In genomic region chr11:77374611-77375031, GRCh38 we compare ENCODE assay signal across 18 cellular contexts.
DNase-seq lines count a peak whose midpoint lies in the region; ATAC-seq and TF ChIP-seq lines count a peak whose summit lies in the region.
"Had no signal": no experiment of that assay in that cellular context is flagged by ENCODE, and none has a peak within 500 bp of the region (broad histone marks: within the 10 kb centered on the region; RNA-seq: fewer than 3 reads in every experiment).

No MANE protein-coding gene starts in this region.

- H3K79me2 ChIP-seq in smooth muscle cell (ENCODE audit: low read depth), result no peaks in the 10 kb centered on the region

- peak overlapping the region; percentile 82 for H3K27ac Mint-ChIP-seq in HFFc6
- no peak overlapping the region for H3K27ac Mint-ChIP-seq in glutamatergic neuron (ENCODE audit: unreplicated experiment)
- H3K27ac Mint-ChIP-seq: stimulated activated naive B cell treated with anti-CD40 and anti-IgM and Interleukin-4, amounts not matched to agents 10 μg/mL and 1 μg/mL and 100 μg/mL, for 72 hours had no signal

- H4K20me1 ChIP-seq in smooth muscle cell (ENCODE audit: low read depth), result no peaks in the 10 kb centered on the region

- DNase-seq in HFFc6, result peak; percentile 17
- peak in 1 of 2 donors; percentile 77 for DNase-seq in foreskin keratinocyte
- no peak for DNase-seq in smooth muscle cell (lab: John Stamatoyannopoulos, UW; ENCODE audit: unreplicated experiment)
- no peak for DNase-seq in glutamatergic neuron
- DNase-seq: activated CD4-positive, alpha-beta T cell treated with anti-CD3 and anti-CD28 coated beads for 4 hours; AML-193; MM.1S; NCI-H146; NK-92 treated with Interleukin-12 subunit alpha and Interleukin-12 subunit beta, amount 100 ng/mL, for 24 hours; nucleus accumbens; stimulated activated naive B cell treated with anti-CD40 and anti-IgM and Interleukin-4, amounts not matched to agents 10 μg/mL and 1 μg/mL and 100 μg/mL, for 72 hours; thyroid gland had no signal

- H3K27ac ChIP-seq in foreskin keratinocyte (peak overlapping the region; percentile 76), smooth muscle cell (ENCODE audit: low read depth) (peak overlapping the region; percentile 80)
- H3K27ac ChIP-seq: esophagus muscularis mucosa, right atrium auricular region, thyroid gland had no signal

- H3K9ac ChIP-seq in smooth muscle cell (ENCODE audit: low read depth), result no peak overlapping the region

- peaks cover 50% of the 10 kb centered on the region for H3K4me1 Mint-ChIP-seq in HFFc6 (ENCODE audit: low read depth)
- H3K4me1 Mint-ChIP-seq in glutamatergic neuron (ENCODE audit: low read depth, unreplicated experiment), result peaks cover 16% of the 10 kb centered on the region

- no peak overlapping the region for H3K4me3 ChIP-seq in smooth muscle cell
- H3K4me3 ChIP-seq: esophagus muscularis mucosa, right atrium auricular region, thyroid gland had no signal

- H2AFZ ChIP-seq in smooth muscle cell (ENCODE audit: low read depth), result no peak overlapping the region

- H3K27me3 Mint-ChIP-seq in HFFc6 (ENCODE audit: insufficient read depth), result no peaks in the 10 kb centered on the region
- H3K27me3 Mint-ChIP-seq in glutamatergic neuron (ENCODE audit: unreplicated experiment), result no peaks in the 10 kb centered on the region
- H3K27me3 Mint-ChIP-seq: stimulated activated naive B cell treated with anti-CD40 and anti-IgM and Interleukin-4, amounts not matched to agents 10 μg/mL and 1 μg/mL and 100 μg/mL, for 72 hours had no signal

- no peaks in the 10 kb centered on the region for H3K9me3 ChIP-seq in smooth muscle cell (replicated peaks; ENCODE audit: low read depth)
- H3K9me3 ChIP-seq: esophagus muscularis mucosa, right atrium auricular region, thyroid gland had no signal

- H3K36me3 ChIP-seq in smooth muscle cell (ENCODE audit: low read depth), result no peaks in the 10 kb centered on the region

- no peaks in the 10 kb centered on the region for H3K9me3 Mint-ChIP-seq in HFFc6
- no peaks in the 10 kb centered on the region for H3K9me3 Mint-ChIP-seq in glutamatergic neuron (ENCODE audit: unreplicated experiment)
- H3K9me3 Mint-ChIP-seq: stimulated activated naive B cell treated with anti-CD40 and anti-IgM and Interleukin-4, amounts not matched to agents 10 μg/mL and 1 μg/mL and 100 μg/mL, for 72 hours had no signal

- H3K4me1 ChIP-seq in foreskin keratinocyte (peaks cover 23% of the 10 kb centered on the region), smooth muscle cell (ENCODE audit: low read depth) (no peaks in the 10 kb centered on the region)
- H3K4me1 ChIP-seq: esophagus muscularis mucosa, right atrium auricular region, thyroid gland had no signal

- TF ChIP-seq CTCF in HFFc6 (IDR thresholded peaks at IDR 0.05) (no peak), foreskin keratinocyte (conservative IDR thresholded peaks at IDR 0.05) (no peak), smooth muscle cell (IDR thresholded peaks at IDR 0.05; ENCODE audit: borderline replicate concordance, insufficient read depth, poor library complexity, severe bottlenecking) (no peak), glutamatergic neuron (IDR thresholded peaks at IDR 0.05; ENCODE audit: partially characterized antibody, unreplicated experiment) (no peak)

- peak; percentile 51 for ATAC-seq in SK-N-SH treated with all-trans-retinoic acid at 6 μM for 48 hours
- ATAC-seq in foreskin keratinocyte, result peak; percentile 93
- ATAC-seq in HG03354 (IDR thresholded peaks at IDR 0.05; ENCODE audit: poor library complexity, severe bottlenecking, unreplicated experiment), result no peak
- no peak for ATAC-seq in GM18858 (IDR thresholded peaks at IDR 0.05; ENCODE audit: unreplicated experiment)
- ATAC-seq: HepG2; stimulated activated naive B cell treated with anti-CD40 and anti-IgM and Interleukin-4, amounts not matched to agents 10 μg/mL and 1 μg/mL and 100 μg/mL, for 72 hours had no signal

- H3K4me3 Mint-ChIP-seq in HFFc6 (no peak overlapping the region), glutamatergic neuron (ENCODE audit: unreplicated experiment) (no peak overlapping the region)
- H3K4me3 Mint-ChIP-seq: stimulated activated naive B cell treated with anti-CD40 and anti-IgM and Interleukin-4, amounts not matched to agents 10 μg/mL and 1 μg/mL and 100 μg/mL, for 72 hours had no signal

- peak overlapping the region; percentile 17 for H3K4me2 ChIP-seq in smooth muscle cell

- H3K27me3 ChIP-seq in foreskin keratinocyte, result no peaks in the 10 kb centered on the region
- no peaks in the 10 kb centered on the region for H3K27me3 ChIP-seq in smooth muscle cell (ENCODE audit: low read depth)
- H3K27me3 ChIP-seq: esophagus muscularis mucosa, right atrium auricular region, thyroid gland had no signal

- no peaks in the 10 kb centered on the region for H3F3A ChIP-seq in smooth muscle cell (ENCODE audit: low read depth)

- 93% methylated on average over 3 of the region's 3 CpGs for WGBS in smooth muscle cell (ENCODE audit: low lambda C conversion rate)

- H3K36me3 Mint-ChIP-seq in HFFc6 (ENCODE audit: low read depth), result peaks cover 28% of the 10 kb centered on the region
- no peaks in the 10 kb centered on the region for H3K36me3 Mint-ChIP-seq in glutamatergic neuron (ENCODE audit: unreplicated experiment)

TF ChIP-seq in SK-N-SH treated with all-trans-retinoic acid at 6 μM for 48 hours, 23 proteins besides CTCF, POLR2A, EP300 and RAD21 (continues in another document):
- TF ChIP-seq OSR1 (CRISPR knock-in tag; IDR thresholded peaks at IDR 0.05) (no peak), ZC3H10 (CRISPR knock-in tag; IDR thresholded peaks at IDR 0.05) (no peak), CSRNP3 (CRISPR knock-in tag; IDR thresholded peaks at IDR 0.05) (no peak), ZNF70 (CRISPR knock-in tag; IDR thresholded peaks at IDR 0.05) (no peak), TSHZ2 (CRISPR knock-in tag; IDR thresholded peaks at IDR 0.05) (no peak), ARNTL (CRISPR knock-in tag; IDR thresholded peaks at IDR 0.05; ENCODE audit: borderline replicate concordance, low read depth) (no peak), POU6F1 (CRISPR knock-in tag; IDR thresholded peaks at IDR 0.05; ENCODE audit: borderline replicate concordance, low read depth) (no peak), BACH2 (CRISPR knock-in tag; IDR thresholded peaks at IDR 0.05; ENCODE audit: borderline replicate concordance) (no peak), ISL1 (CRISPR knock-in tag; IDR thresholded peaks at IDR 0.05) (no peak)

Comparison
In these comparisons a context has a peak if more than half of its experiments do, and no peak if none do; other contexts are left out.
1. ATAC-seq: peak in SK-N-SH treated with all-trans-retinoic acid at 6 μM for 48 hours (single experiment) and foreskin keratinocyte (single experiment); none in HG03354 (single experiment) and GM18858 (single experiment).